Comparison of ENCODE assay signal across 23 cellular contexts in genomic region chr5:153798830-153799229, GRCh38.
"Had no signal": no experiment of that assay in that cellular context is flagged by ENCODE, and none has a peak within 500 bp of the region (broad histone marks: within the 10 kb centered on the region; RNA-seq: fewer than 3 reads in every experiment).

No MANE protein-coding gene starts in this region.

- H3K9me3 Mint-ChIP-seq: activated CD4-positive, alpha-beta memory T cell treated with anti-CD3 and anti-CD28 coated beads for 36 hours; activated CD4-positive, alpha-beta T cell treated with anti-CD3 and anti-CD28 coated beads, Interleukin-2, amount 10 ng/mL, durations not matched to agents 7 days and 5 days; activated naive CD4-positive, alpha-beta T cell treated with anti-CD3 and anti-CD28 coated beads for 36 hours; activated T-cell treated with anti-CD3 and anti-CD28 coated beads, Interleukin-2, amount 50 U/mL, for 4 hours; T-cell had no signal

- H3K4me3 Mint-ChIP-seq: activated CD4-positive, alpha-beta memory T cell treated with anti-CD3 and anti-CD28 coated beads for 36 hours; activated CD4-positive, alpha-beta T cell treated with anti-CD3 and anti-CD28 coated beads, Interleukin-2, amount 10 ng/mL, durations not matched to agents 7 days and 5 days; activated naive CD4-positive, alpha-beta T cell treated with anti-CD3 and anti-CD28 coated beads for 36 hours; activated naive CD8-positive, alpha-beta T cell; activated T-cell treated with anti-CD3 and anti-CD28 coated beads, Interleukin-2, amount 50 U/mL, for 4 hours; T-cell had no signal

- DNase-seq: activated CD4-positive, alpha-beta memory T cell treated with anti-CD3 and anti-CD28 coated beads for 36 hours; activated CD4-positive, alpha-beta T cell treated with anti-CD3 and anti-CD28 coated beads, Interleukin-2, amount 10 ng/mL, durations not matched to agents 7 days and 5 days; activated CD4-positive, CD25-positive, alpha-beta regulatory T cell; activated CD8-positive, alpha-beta memory T cell treated with anti-CD3 and anti-CD28 coated beads for 24 hours; activated gamma-delta T cell; activated naive CD4-positive, alpha-beta T cell treated with anti-CD3 and anti-CD28 coated beads for 36 hours; activated T-cell treated with anti-CD3 and anti-CD28 coated beads, Interleukin-2, amount 50 U/mL, for 4 hours; amygdala; cerebellar nuclear complex; KG1; NCI-H1048; NCI-H146; NCI-H187 treated with DMSO at 0.1 percent for 48 hours; NCI-H2107; NCI-H2227 treated with DMSO at 0.1 percent for 48 hours; NCI-H446 treated with DMSO at 0.1 percent for 48 hours; NCI-H524 treated with DMSO at 0.1 percent for 48 hours; NCI-H82; T-cell; T-helper 2 cell had no signal

- H3K27me3 Mint-ChIP-seq: activated CD4-positive, alpha-beta memory T cell treated with anti-CD3 and anti-CD28 coated beads for 36 hours; activated CD4-positive, alpha-beta T cell treated with anti-CD3 and anti-CD28 coated beads, Interleukin-2, amount 10 ng/mL, durations not matched to agents 7 days and 5 days; activated naive CD8-positive, alpha-beta T cell; T-cell had no signal

- H3K4me3 ChIP-seq: SK-N-MC had no signal

- H3K4me1 Mint-ChIP-seq: activated CD4-positive, alpha-beta T cell treated with anti-CD3 and anti-CD28 coated beads, Interleukin-2, amount 10 ng/mL, durations not matched to agents 7 days and 5 days; T-cell had no signal

- H3K36me3 Mint-ChIP-seq: activated CD4-positive, alpha-beta memory T cell treated with anti-CD3 and anti-CD28 coated beads for 36 hours; activated naive CD8-positive, alpha-beta T cell; T-cell had no signal

- H3K27ac ChIP-seq: SK-N-MC, VCaP had no signal

- ATAC-seq: activated T-cell treated with anti-CD3 and anti-CD28 coated beads, Interleukin-2, amount 50 U/mL, for 4 hours; T-cell had no signal

- H3K27ac Mint-ChIP-seq: activated CD4-positive, alpha-beta memory T cell treated with anti-CD3 and anti-CD28 coated beads for 36 hours; activated CD4-positive, alpha-beta T cell treated with anti-CD3 and anti-CD28 coated beads, Interleukin-2, amount 10 ng/mL, durations not matched to agents 7 days and 5 days; activated naive CD4-positive, alpha-beta T cell treated with anti-CD3 and anti-CD28 coated beads for 36 hours; activated naive CD8-positive, alpha-beta T cell; T-cell had no signal
